Comparison of ENCODE assay signal across 18 cellular contexts in the genomic region with DNA sequence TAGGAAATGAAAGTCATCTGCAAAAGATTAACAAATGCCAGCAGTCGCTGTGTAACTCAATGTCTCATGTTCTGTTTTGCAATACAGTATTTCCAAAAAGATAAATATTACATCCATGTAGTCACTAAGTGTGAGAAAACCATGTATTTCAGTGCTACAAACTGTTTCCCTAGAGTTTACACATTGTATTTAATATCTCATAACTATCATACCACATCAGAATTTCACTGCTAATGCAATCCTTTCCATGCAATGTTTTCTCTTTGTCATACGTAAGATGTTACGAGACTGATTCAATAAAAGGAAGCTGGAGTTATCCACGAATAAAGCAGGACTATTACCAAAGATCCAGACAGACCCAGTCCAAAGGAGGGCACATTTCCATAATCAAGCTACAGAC.
DNase-seq lines count a peak whose midpoint lies in the region; ATAC-seq and TF ChIP-seq lines count a peak whose summit lies in the region.
"Had no signal": no experiment of that assay in that cellular context is flagged by ENCODE, and none has a peak within 500 bp of the region (broad histone marks: within the 10 kb centered on the region; RNA-seq: fewer than 3 reads in every experiment).

No MANE protein-coding gene starts in this region.

- DNase-seq in AG10803 (ENCODE audit: low read depth) (peak; percentile 88), MV-4-11 (lab: John Stamatoyannopoulos, UW) (peak; percentile 59), fibroblast of pulmonary artery (ENCODE audit: low read depth) (peak; percentile 74), psoas muscle (no peak), COR-L47 (lab: John Stamatoyannopoulos, UW) (no peak), anterior cingulate cortex (lab: John Stamatoyannopoulos, UW) (no peak), H4 (ENCODE audit: low spot score) (no peak)
- no peak for DNase-seq in activated CD8-positive, alpha-beta T cell treated with anti-CD3 and anti-CD28 coated beads, Interleukin-2, amount 10 ng/mL, durations not matched to agents 7 days and 5 days
- DNase-seq: activated naive CD4-positive, alpha-beta T cell treated with anti-CD3 and anti-CD28 coated beads, Interleukin-2, amount 10 ng/mL, durations not matched to agents 7 days and 5 days; CD4-positive, alpha-beta memory T cell; erythroblast; mucosa of descending colon; SK-N-SH; stimulated activated CD4-positive, alpha-beta T cell treated with anti-CD3 and anti-CD28 coated beads, Interleukin-1b, Interleukin-23, amount 100 ng/mL, for 48 hours had no signal

- no peaks in the 10 kb centered on the region for H3K27me3 Mint-ChIP-seq in activated CD8-positive, alpha-beta T cell treated with anti-CD3 and anti-CD28 coated beads, Interleukin-2, amount 10 ng/mL, durations not matched to agents 7 days and 5 days (ENCODE audit: low read depth)
- H3K27me3 Mint-ChIP-seq: activated naive CD4-positive, alpha-beta T cell treated with anti-CD3 and anti-CD28 coated beads, Interleukin-2, amount 10 ng/mL, durations not matched to agents 7 days and 5 days; CD4-positive, alpha-beta memory T cell had no signal

- H3K27me3 ChIP-seq in psoas muscle (ENCODE audit: insufficient read depth in 3 of 3, low read length in 2 of 3), result no peaks in the 10 kb centered on the region

- H3K36me3 Mint-ChIP-seq in activated CD8-positive, alpha-beta T cell treated with anti-CD3 and anti-CD28 coated beads, Interleukin-2, amount 10 ng/mL, durations not matched to agents 7 days and 5 days (ENCODE audit: low read depth), result no peaks in the 10 kb centered on the region
- H3K36me3 Mint-ChIP-seq: activated naive CD4-positive, alpha-beta T cell treated with anti-CD3 and anti-CD28 coated beads, Interleukin-2, amount 10 ng/mL, durations not matched to agents 7 days and 5 days; CD4-positive, alpha-beta memory T cell had no signal

- no peaks in the 10 kb centered on the region for H3K4me1 Mint-ChIP-seq in activated CD8-positive, alpha-beta T cell treated with anti-CD3 and anti-CD28 coated beads, Interleukin-2, amount 10 ng/mL, durations not matched to agents 7 days and 5 days (ENCODE audit: low read depth)
- H3K4me1 Mint-ChIP-seq: activated naive CD4-positive, alpha-beta T cell treated with anti-CD3 and anti-CD28 coated beads, Interleukin-2, amount 10 ng/mL, durations not matched to agents 7 days and 5 days had no signal

- CTCF ChIA-PET in activated CD8-positive, alpha-beta T cell treated with anti-CD3 and anti-CD28 coated beads, Interleukin-2, amount 10 ng/mL, durations not matched to agents 7 days and 5 days (lab: Charles Lee), result interaction anchor here (1.0 to 1.7 kb wide), 2 partner anchors 18 to 270 kb away, joined by 3 to 4 read pairs; a partner anchor contains a TSS

- H3K9me3 ChIP-seq in psoas muscle, result no peaks in the 10 kb centered on the region
- H3K9me3 ChIP-seq: HAP-1, mucosa of descending colon, SK-N-SH had no signal

- H3K36me3 ChIP-seq in psoas muscle (ENCODE audit: insufficient read depth in 1 of 2, low read depth in 1 of 2), result peaks cover 7 to 52% of the 10 kb centered on the region in 2 donors
- H3K36me3 ChIP-seq: HAP-1 had no signal

- no peak overlapping the region for H3K4me3 ChIP-seq in AG10803 (ENCODE audit: low read length)
- H3K4me3 ChIP-seq in fibroblast of pulmonary artery (replicated peaks; ENCODE audit: low read depth, low read length), result no peak overlapping the region
- H3K4me3 ChIP-seq in psoas muscle, result no peak overlapping the region
- H3K4me3 ChIP-seq: HAP-1, mucosa of descending colon had no signal

- intact Hi-C loops in psoas muscle (cut with DNase I), result no loop called here

- peak overlapping the region; percentile 10 for H3K27ac ChIP-seq in psoas muscle
- H3K27ac ChIP-seq: HL-60, parathyroid adenoma, VCaP had no signal

- no peak overlapping the region for H3K4me3 Mint-ChIP-seq in activated CD8-positive, alpha-beta T cell treated with anti-CD3 and anti-CD28 coated beads, Interleukin-2, amount 10 ng/mL, durations not matched to agents 7 days and 5 days
- H3K4me3 Mint-ChIP-seq: activated naive CD4-positive, alpha-beta T cell treated with anti-CD3 and anti-CD28 coated beads, Interleukin-2, amount 10 ng/mL, durations not matched to agents 7 days and 5 days; CD4-positive, alpha-beta memory T cell had no signal

- POLR2A ChIA-PET in activated CD8-positive, alpha-beta T cell treated with anti-CD3 and anti-CD28 coated beads, Interleukin-2, amount 10 ng/mL, durations not matched to agents 7 days and 5 days (lab: Charles Lee), result no interaction called here

- no peaks in the 10 kb centered on the region for H3K4me1 ChIP-seq in psoas muscle
- H3K4me1 ChIP-seq: HAP-1 had no signal

- ATAC-seq in psoas muscle, result peak; percentile 19 to 36 (median 24)
- ATAC-seq in activated CD8-positive, alpha-beta T cell treated with anti-CD3 and anti-CD28 coated beads, Interleukin-2, amount 10 ng/mL, durations not matched to agents 7 days and 5 days, result no peak
- ATAC-seq: mucosa of descending colon had no signal

- no peaks in the 10 kb centered on the region for H3K9me3 Mint-ChIP-seq in activated CD8-positive, alpha-beta T cell treated with anti-CD3 and anti-CD28 coated beads, Interleukin-2, amount 10 ng/mL, durations not matched to agents 7 days and 5 days (ENCODE audit: insufficient read depth)
- H3K9me3 Mint-ChIP-seq: activated naive CD4-positive, alpha-beta T cell treated with anti-CD3 and anti-CD28 coated beads, Interleukin-2, amount 10 ng/mL, durations not matched to agents 7 days and 5 days had no signal

- TF ChIP-seq CTCF in AG10803 (conservative IDR thresholded peaks at IDR 0.05; ENCODE audit: low read length) (no peak), fibroblast of pulmonary artery (IDR thresholded peaks at IDR 0.05; ENCODE audit: low read length, missing control alignments) (no peak), psoas muscle (IDR thresholded peaks at IDR 0.05) (no peak)

- 64 to 79% (median 74%) methylated on average over 4 of the region's 4 CpGs for WGBS in psoas muscle, 3 donors

- H3K27ac Mint-ChIP-seq in activated CD8-positive, alpha-beta T cell treated with anti-CD3 and anti-CD28 coated beads, Interleukin-2, amount 10 ng/mL, durations not matched to agents 7 days and 5 days, result no peak overlapping the region
- H3K27ac Mint-ChIP-seq: activated naive CD4-positive, alpha-beta T cell treated with anti-CD3 and anti-CD28 coated beads, Interleukin-2, amount 10 ng/mL, durations not matched to agents 7 days and 5 days had no signal

Comparison
In these comparisons a context has a peak if more than half of its experiments do, and no peak if none do; other contexts are left out.
1. DNase-seq: peak in AG10803 (single experiment), MV-4-11 (single experiment) and fibroblast of pulmonary artery (single experiment); none in psoas muscle (0 of 2), activated CD8-positive, alpha-beta T cell treated with anti-CD3 and anti-CD28 coated beads, Interleukin-2, amount 10 ng/mL, durations not matched to agents 7 days and 5 days (single experiment), COR-L47 (single experiment), anterior cingulate cortex (0 of 58) and H4 (single experiment).